Comparison of ENCODE assay signal across 6 cellular contexts in genomic region chr4:91462566-91462965, GRCh38.
A peak's percentile ranks its signal among the peaks of the same experiment; 100 is the strongest.
DNase-seq lines count a peak whose midpoint lies in the region; ATAC-seq, FAIRE-seq and TF ChIP-seq lines count a peak whose summit lies in the region.
"Not testable (repeated sequence)": the region's sequence is repeated elsewhere in the genome, so short reads cannot be mapped to it uniquely, and the experiment has no call there.

No MANE protein-coding gene starts in this region.

- intact Hi-C loops in right cardiac atrium (cut with DNase I); kidney (cut with DNase I); lower lobe of right lung (cut with DNase I); spleen (cut with DNase I; ENCODE audit: low total_unique reads): not testable (repeated sequence)

- ATAC-seq in RWPE2 (ENCODE audit: low read depth); right cardiac atrium; lower lobe of right lung: not testable (repeated sequence)

- H3K4me1 ChIP-seq in RWPE2 (ENCODE audit: insufficient read depth, poor library complexity, severe bottlenecking); right cardiac atrium (ENCODE audit: control insufficient read depth, insufficient read depth, low read length); kidney (ENCODE audit: control insufficient read depth in 1 of 2, insufficient read depth in 1 of 2, low read depth in 1 of 2, low read length in 2 of 2); lower lobe of right lung; spleen: not testable (repeated sequence)

- H3K4me3 ChIP-seq in RWPE2 (ENCODE audit: severe bottlenecking); right cardiac atrium (ENCODE audit: low read length); kidney (ENCODE audit: low read length in 2 of 2); lower lobe of right lung; spleen: not testable (repeated sequence)

- not testable (repeated sequence) for H3K9ac ChIP-seq in kidney (ENCODE audit: low read length in 2 of 2)

- 84% methylated on average over 9 of the region's 9 CpGs for WGBS in right cardiac atrium
- WGBS in spleen, 5 donors = 78 to 94% (median 91%) methylated on average over 9 of the region's 9 CpGs

- H3K9me3 ChIP-seq in RWPE2 (ENCODE audit: severe bottlenecking); right cardiac atrium (ENCODE audit: control insufficient read depth, low read length); kidney (ENCODE audit: control insufficient read depth in 1 of 2, low read length in 2 of 2); lower lobe of right lung: not testable (repeated sequence)
- peaks cover 0 to 61% (median 25%) of the 10 kb centered on the region in 8 donors for H3K9me3 ChIP-seq in spleen

- DNase-seq in RWPE2 (ENCODE audit: low spot score) (peak; percentile 12), right cardiac atrium (peak in 2 of 3 donors; percentile 16 to 22), kidney (peak; percentile 29), lower lobe of right lung (peak; percentile 18), mesenteric fat pad (ENCODE audit: low spot score) (peak; percentile 67), spleen (peak; percentile 27)

- not testable (repeated sequence) for TF ChIP-seq CTCF in RWPE2 (IDR thresholded peaks at IDR 0.05; ENCODE audit: poor library complexity, severe bottlenecking); kidney (IDR thresholded peaks at IDR 0.05; ENCODE audit: borderline replicate concordance, extremely low read depth, insufficient read depth); lower lobe of right lung (IDR thresholded peaks at IDR 0.05); spleen (IDR thresholded peaks at IDR 0.05 in 8 of 11, conservative IDR thresholded peaks at IDR 0.05 in 3 of 11)

- not testable (repeated sequence) for H3K36me3 ChIP-seq in RWPE2 (ENCODE audit: low read depth); kidney (ENCODE audit: control insufficient read depth in 1 of 2, insufficient read depth in 2 of 2, low read length in 2 of 2); lower lobe of right lung; spleen

- H3K27me3 ChIP-seq in RWPE2 (ENCODE audit: insufficient read depth, poor library complexity, severe bottlenecking); right cardiac atrium (ENCODE audit: control insufficient read depth, insufficient read depth); lower lobe of right lung (ENCODE audit: low read depth); spleen (replicated peaks in 1 of 7): not testable (repeated sequence)

- not testable (repeated sequence) for H3K27ac ChIP-seq in RWPE2 (ENCODE audit: poor library complexity, severe bottlenecking); right cardiac atrium (ENCODE audit: low read length); kidney (ENCODE audit: low read depth in 2 of 2, low read length in 2 of 2); lower lobe of right lung; spleen

- not testable (repeated sequence) for FAIRE-seq in kidney (lab: Jason Lieb, UNC)

- TF ChIP-seq POLR2A in spleen (IDR thresholded peaks at IDR 0.05) = not testable (repeated sequence)

Comparison
In these comparisons a context has a peak if more than half of its experiments do, and no peak if none do; other contexts are left out.
1. DNase-seq: peak in every context shown above with its lines; median percentile 67 in mesenteric fat pad; 29 in kidney; 27 in spleen; 19 in right cardiac atrium; 18 in lower lobe of right lung; 12 in RWPE2.